Comparison of ENCODE assay signal across 2 cellular contexts in genomic region chr11:5083602-5084001, GRCh38.
TF ChIP-seq lines count a peak whose summit lies in the region.

No MANE protein-coding gene starts in this region.

TF ChIP-seq in A549, 52 proteins besides CTCF, POLR2A, EP300 and RAD21:
- peak; percentile 73 for TF ChIP-seq MAFK (IDR thresholded peaks at IDR 0.05; ENCODE audit: partially characterized antibody)
- no peak for TF ChIP-seq NR3C1 (IDR thresholded peaks at IDR 0.05)
- TF ChIP-seq JUNB (IDR thresholded peaks at IDR 0.05): no peak

TF ChIP-seq in IMR-90, 13 proteins besides CTCF, POLR2A, EP300 and RAD21 (continued from another document):
- no peak for TF ChIP-seq FOS (IDR thresholded peaks at IDR 0.05; ENCODE audit: low read depth, low read length)
- TF ChIP-seq MXI1 (IDR thresholded peaks at IDR 0.05; ENCODE audit: borderline replicate concordance, low read depth, low read length): no peak
- TF ChIP-seq ELK1 (IDR thresholded peaks at IDR 0.05; ENCODE audit: borderline replicate concordance, low read depth, low read length): no peak
TF ChIP-seq in IMR-90: peak in this region for 1.
